Comparison of ENCODE assay signal across 19 cellular contexts in genomic region chr22:41656515-41656914, GRCh38.
"Had no signal": no experiment of that assay in that cellular context is flagged by ENCODE, and none has a peak within 500 bp of the region (broad histone marks: within the 10 kb centered on the region; RNA-seq: fewer than 3 reads in every experiment).

No MANE protein-coding gene starts in this region.

- H3K4me3 Mint-ChIP-seq: activated CD8-positive, alpha-beta T cell treated with anti-CD3 and anti-CD28 coated beads for 36 hours; activated naive CD4-positive, alpha-beta T cell treated with anti-CD3 and anti-CD28 coated beads, Interleukin-2, amount 10 ng/mL, durations not matched to agents 7 days and 5 days; activated T-helper 1 cell treated with anti-CD3 and anti-CD28 coated beads, Interleukin-12 subunit alpha, Interleukin-12 subunit beta, Interleukin-2, Interleukin-4 antibody, amounts not matched to agents 30 ng/mL and 10 ng/mL and 1 ng/mL, durations not matched to agents 14 hours and 24 hours and 36 hours; naive thymus-derived CD8-positive, alpha-beta T cell; stimulated activated naive CD8-positive, alpha-beta T cell treated with anti-CD3 and anti-CD28 coated beads, Interleukin-15, amount 100 ng/mL, for 72 hours had no signal

- H3K27ac Mint-ChIP-seq: activated CD8-positive, alpha-beta T cell treated with anti-CD3 and anti-CD28 coated beads for 36 hours; activated T-helper 1 cell treated with anti-CD3 and anti-CD28 coated beads, Interleukin-12 subunit alpha, Interleukin-12 subunit beta, Interleukin-2, Interleukin-4 antibody, amounts not matched to agents 30 ng/mL and 10 ng/mL and 1 ng/mL, durations not matched to agents 14 hours and 24 hours and 36 hours; stimulated activated naive CD8-positive, alpha-beta T cell treated with anti-CD3 and anti-CD28 coated beads, Interleukin-15, amount 100 ng/mL, for 72 hours had no signal

- H3K27me3 Mint-ChIP-seq: activated CD8-positive, alpha-beta T cell treated with anti-CD3 and anti-CD28 coated beads for 36 hours; activated naive CD4-positive, alpha-beta T cell treated with anti-CD3 and anti-CD28 coated beads, Interleukin-2, amount 10 ng/mL, durations not matched to agents 7 days and 5 days; naive thymus-derived CD8-positive, alpha-beta T cell; stimulated activated naive CD8-positive, alpha-beta T cell treated with anti-CD3 and anti-CD28 coated beads, Interleukin-15, amount 100 ng/mL, for 72 hours had no signal

- H3K4me1 Mint-ChIP-seq: stimulated activated naive CD8-positive, alpha-beta T cell treated with anti-CD3 and anti-CD28 coated beads, Interleukin-15, amount 100 ng/mL, for 72 hours had no signal

- H3K27ac ChIP-seq: adrenal gland, lower lobe of right lung, prostate gland, vagina, VCaP had no signal

- H3K9me3 Mint-ChIP-seq: activated CD8-positive, alpha-beta T cell treated with anti-CD3 and anti-CD28 coated beads for 36 hours; activated naive CD4-positive, alpha-beta T cell treated with anti-CD3 and anti-CD28 coated beads, Interleukin-2, amount 10 ng/mL, durations not matched to agents 7 days and 5 days; activated T-helper 1 cell treated with anti-CD3 and anti-CD28 coated beads, Interleukin-12 subunit alpha, Interleukin-12 subunit beta, Interleukin-2, Interleukin-4 antibody, amounts not matched to agents 30 ng/mL and 10 ng/mL and 1 ng/mL, durations not matched to agents 14 hours and 24 hours and 36 hours; naive thymus-derived CD8-positive, alpha-beta T cell; stimulated activated naive CD8-positive, alpha-beta T cell treated with anti-CD3 and anti-CD28 coated beads, Interleukin-15, amount 100 ng/mL, for 72 hours had no signal

- H3K9me3 ChIP-seq: adrenal gland, lower lobe of right lung, mucosa of descending colon, prostate gland, vagina had no signal

- ATAC-seq: activated CD8-positive, alpha-beta T cell treated with anti-CD3 and anti-CD28 coated beads for 36 hours; lower lobe of right lung; mucosa of descending colon; naive thymus-derived CD8-positive, alpha-beta T cell; stimulated activated naive CD8-positive, alpha-beta T cell treated with anti-CD3 and anti-CD28 coated beads, Interleukin-15, amount 100 ng/mL, for 72 hours had no signal

- H3K4me1 ChIP-seq: lower lobe of right lung, prostate gland, vagina had no signal

- H3K4me3 ChIP-seq: adrenal gland, lower lobe of right lung, mucosa of descending colon, prostate gland, vagina had no signal

- H3K27me3 ChIP-seq: adrenal gland, vagina had no signal

- DNase-seq: activated CD8-positive, alpha-beta memory T cell treated with anti-CD3 and anti-CD28 coated beads, Interleukin-2, amount 50 U/mL, for 4 hours; activated CD8-positive, alpha-beta T cell treated with anti-CD3 and anti-CD28 coated beads for 36 hours; activated naive CD4-positive, alpha-beta T cell treated with anti-CD3 and anti-CD28 coated beads, Interleukin-2, amount 10 ng/mL, durations not matched to agents 7 days and 5 days; caudate nucleus; cortex of kidney; effector memory CD4-positive, alpha-beta T cell; hypothalamus; lower lobe of right lung; mucosa of descending colon; naive thymus-derived CD8-positive, alpha-beta T cell; nucleus accumbens; stimulated activated CD4-positive, alpha-beta T cell treated with anti-CD3 and anti-CD28 coated beads, Interleukin-12 subunit alpha, Interleukin-12 subunit beta, amount 100 ng/mL, for 4 hours; stimulated activated CD4-positive, alpha-beta T cell treated with anti-CD3 and anti-CD28 coated beads, Interleukin-2, amount 100 ng/mL, for 48 hours; stimulated activated naive CD8-positive, alpha-beta T cell treated with anti-CD3 and anti-CD28 coated beads, Interleukin-15, amount 100 ng/mL, for 72 hours had no signal
